1 cellular context compared by ENCODE assay signal in genomic region chr11:10808553-10809372, GRCh38.
TF ChIP-seq lines count a peak whose summit lies in the region.

Gene EIF4G2, minus strand, starts transcription at chr11:10808926.

TF ChIP-seq in HepG2, 621 proteins besides CTCF, POLR2A, EP300 and RAD21 (continued from another document):
- peak; percentile 49; the same call in 1 of the 2 replicates for TF ChIP-seq FOXO1 (CRISPR knock-in tag; IDR thresholded peaks at IDR 0.05)
- TF ChIP-seq NFRKB (IDR thresholded peaks at IDR 0.05): peak; percentile 88
- TF ChIP-seq PHF21A (CRISPR knock-in tag; IDR thresholded peaks at IDR 0.05): peak; percentile 72
- TF ChIP-seq ZBTB20 (CRISPR knock-in tag; IDR thresholded peaks at IDR 0.05; ENCODE audit: borderline replicate concordance, low read depth): peak; percentile 53; the same call in 1 of the 2 replicates
- peak in 1 of 2 experiments; percentile 74; a peak in 2 of 4 replicates for TF ChIP-seq KLF16 (CRISPR knock-in tag; IDR thresholded peaks at IDR 0.05)
- TF ChIP-seq ZSCAN20 (CRISPR knock-in tag; IDR thresholded peaks at IDR 0.05; ENCODE audit: borderline replicate concordance): peak; percentile 27; the same call in 1 of the 2 replicates
- peak; percentile 38 for TF ChIP-seq TEF (CRISPR knock-in tag; IDR thresholded peaks at IDR 0.05)
- TF ChIP-seq ZNF543 (CRISPR knock-in tag; IDR thresholded peaks at IDR 0.05): peak; percentile 96
